ENCODE assay signal across 20 cellular contexts in genomic region chr5:123530728-123531127, GRCh38.
"Had no signal": no experiment of that assay in that cellular context is flagged by ENCODE, and none has a peak within 500 bp of the region (broad histone marks: within the 10 kb centered on the region; RNA-seq: fewer than 3 reads in every experiment).

No MANE protein-coding gene starts in this region.

- H3K27ac ChIP-seq: hepatocyte, neural progenitor cell, VCaP had no signal

- H3K36me3 ChIP-seq: neural progenitor cell had no signal

- H3K4me3 ChIP-seq: hepatocyte, neural progenitor cell had no signal

- H3K4me2 ChIP-seq: hepatocyte, neural progenitor cell had no signal

- H3K4me1 ChIP-seq: neural progenitor cell had no signal

- H3K27me3 ChIP-seq: hepatocyte, neural progenitor cell had no signal

- H2AFZ ChIP-seq: hepatocyte, neural progenitor cell had no signal

- H3K9ac ChIP-seq: neural progenitor cell had no signal

- ATAC-seq: activated CD4-positive, CD25-positive, alpha-beta regulatory T cell treated with anti-CD3 and anti-CD28 coated beads, Interleukin-2, amount 50 U/mL, for 24 hours; activated CD8-positive, alpha-beta memory T cell treated with anti-CD3 and anti-CD28 coated beads, Interleukin-2, amount 10 ng/mL, durations not matched to agents 7 days and 5 days; activated CD8-positive, alpha-beta T cell treated with anti-CD3 and anti-CD28 coated beads for 36 hours; activated naive CD8-positive, alpha-beta T cell treated with anti-CD3 and anti-CD28 coated beads, Interleukin-2, amount 50 U/mL, for 24 hours; esophagus mucosa; naive thymus-derived CD8-positive, alpha-beta T cell; stimulated activated naive CD8-positive, alpha-beta T cell treated with anti-CD3 and anti-CD28 coated beads, Interleukin-15, Interleukin-2, amounts not matched to agents 100 U/mL and 50 U/mL, for 24 hours; T-cell had no signal

- DNase-seq: activated CD4-positive, alpha-beta T cell treated with anti-CD3 and anti-CD28 coated beads, Interleukin-2, amount 10 ng/mL, durations not matched to agents 24 days and 14 days; activated CD8-positive, alpha-beta memory T cell treated with anti-CD3 and anti-CD28 coated beads, Interleukin-2, amount 10 ng/mL, durations not matched to agents 7 days and 5 days; activated CD8-positive, alpha-beta T cell treated with anti-CD3 and anti-CD28 coated beads for 36 hours; activated effector memory CD4-positive, alpha-beta T cell treated with anti-CD3 and anti-CD28 coated beads, Interleukin-2, amount 50 U/mL, for 16 hours; activated naive CD4-positive, alpha-beta T cell treated with anti-CD3 and anti-CD28 coated beads, Interleukin-2, amount 50 U/mL, for 16 hours; activated naive CD8-positive, alpha-beta T cell treated with anti-CD3 and anti-CD28 coated beads, Interleukin-2, amount 50 U/mL, for 24 hours; activated T-cell treated with anti-CD3 and anti-CD28 coated beads for 4 hours; effector memory CD4-positive, alpha-beta T cell; glutamatergic neuron; mesenchymal stem cell; naive thymus-derived CD8-positive, alpha-beta T cell; stimulated activated CD4-positive, alpha-beta T cell treated with anti-CD3 and anti-CD28 coated beads, Interleukin-12 subunit alpha, Interleukin-12 subunit beta, amount 100 ng/mL, for 4 hours; stimulated activated CD4-positive, alpha-beta T cell treated with anti-CD3 and anti-CD28 coated beads, Interleukin-4, amount 100 ng/mL, for 4 hours; stimulated activated naive CD8-positive, alpha-beta T cell treated with anti-CD3 and anti-CD28 coated beads, Interleukin-15, Interleukin-2, amounts not matched to agents 100 U/mL and 50 U/mL, for 24 hours; T-cell had no signal
